Comparison of ENCODE assay signal across 8 cellular contexts in genomic region chr2:12717988-12718661, GRCh38. TPM values are rescaled to one million over a fixed set of nuclear protein-coding genes. Genes with fewer than 3 reads are reported as not detected.
DNase-seq lines count a peak whose midpoint lies in the region; ATAC-seq and TF ChIP-seq lines count a peak whose summit lies in the region.

No MANE protein-coding gene starts in this region.

- peak overlapping the region; percentile 60; the same call in 1 of the 2 replicates for H2AFZ ChIP-seq in Karpas-422 (ENCODE audit: low read length)

- peak overlapping the region; percentile 84 for H3K4me2 ChIP-seq in Karpas-422 (ENCODE audit: low read depth, low read length, poor library complexity, severe bottlenecking)

- POLR2A ChIA-PET in activated CD8-positive, alpha-beta T cell treated with anti-CD3 and anti-CD28 coated beads for 36 hours (lab: Charles Lee): interaction anchor here (0.6 to 0.9 kb wide), 6 partner anchors 11 to 490 kb away, joined by 3 to 4 read pairs (median 3); no protein-coding TSS in a partner anchor

- peaks cover 25% of the 10 kb centered on the region; the same call in 1 of the 2 replicates for H4K20me1 ChIP-seq in Karpas-422 (ENCODE audit: insufficient read depth, low read depth, low read length)

- in situ Hi-C loops in KBM-7 (cut with MboI; ENCODE audit: low pct_unique_long_range_greater_than_20kb, low sequenced_read_pairs): no loop called here

- H3K79me2 ChIP-seq in Karpas-422 (ENCODE audit: low read length): peaks cover 63% of the 10 kb centered on the region

- TF ChIP-seq CTCF in activated CD8-positive, alpha-beta T cell treated with anti-CD3 and anti-CD28 coated beads for 36 hours (IDR thresholded peaks at IDR 0.05): no peak
- no peak for TF ChIP-seq CTCF in epithelial cell of esophagus (IDR thresholded peaks at IDR 0.05; ENCODE audit: insufficient read depth, low read depth, low read length, missing control alignments)
- TF ChIP-seq CTCF in nephron (IDR thresholded peaks at IDR 0.05; ENCODE audit: unreplicated experiment in 3 of 3): no peak
- TF ChIP-seq CTCF in vagina (IDR thresholded peaks at IDR 0.05): no peak

- H3K4me1 Mint-ChIP-seq in activated CD8-positive, alpha-beta T cell treated with anti-CD3 and anti-CD28 coated beads for 36 hours (ENCODE audit: low read depth): peaks cover 53% of the 10 kb centered on the region
- H3K4me1 Mint-ChIP-seq in nephron: peaks cover 50% of the 10 kb centered on the region

- H3K9me3 ChIP-seq in Karpas-422 (ENCODE audit: low read length) (no peaks in the 10 kb centered on the region), vagina (no peaks in the 10 kb centered on the region)

- peak overlapping the region; percentile 78 for H3K4me3 ChIP-seq in Karpas-422 (ENCODE audit: low read length)
- H3K4me3 ChIP-seq in epithelial cell of esophagus (ENCODE audit: low read length): peak overlapping the region; percentile 73
- peak overlapping the region; percentile 73 to 75 for H3K4me3 ChIP-seq in vagina

- peak overlapping the region; percentile 96 for H3K4me3 Mint-ChIP-seq in activated CD8-positive, alpha-beta T cell treated with anti-CD3 and anti-CD28 coated beads for 36 hours
- H3K4me3 Mint-ChIP-seq in nephron: peak overlapping the region; percentile 98 to 99 (median 98)

- no peaks in the 10 kb centered on the region for H3K36me3 Mint-ChIP-seq in activated CD8-positive, alpha-beta T cell treated with anti-CD3 and anti-CD28 coated beads for 36 hours (ENCODE audit: low read depth)
- peaks cover 34% of the 10 kb centered on the region for H3K36me3 Mint-ChIP-seq in nephron (ENCODE audit: low read depth)

- peak overlapping the region; percentile 82 for H3K9ac ChIP-seq in Karpas-422 (ENCODE audit: low read length)

- no peaks in the 10 kb centered on the region for H3K27me3 ChIP-seq in Karpas-422 (ENCODE audit: low read length)
- H3K27me3 ChIP-seq in vagina: no peaks in the 10 kb centered on the region

- H3K9me3 Mint-ChIP-seq in activated CD8-positive, alpha-beta T cell treated with anti-CD3 and anti-CD28 coated beads for 36 hours: no peaks in the 10 kb centered on the region
- H3K9me3 Mint-ChIP-seq in nephron: no peaks in the 10 kb centered on the region

- DNase-seq in D341Med (ENCODE audit: low spot score): peak; percentile 45
- peak; percentile 73 for DNase-seq in Karpas-422
- DNase-seq in activated CD8-positive, alpha-beta T cell treated with anti-CD3 and anti-CD28 coated beads for 36 hours: peak; percentile 34
- peak; percentile 49 for DNase-seq in epithelial cell of esophagus (ENCODE audit: low read depth)
- DNase-seq in vagina (ENCODE audit: extremely low spot score in 2 of 2): peak in 1 of 2 donors; percentile 87
- no peak for DNase-seq in KBM-7

- CTCF ChIA-PET in activated CD8-positive, alpha-beta T cell treated with anti-CD3 and anti-CD28 coated beads for 36 hours (lab: Charles Lee): interaction anchor here (0.6 to 4.2 kb wide), 16 partner anchors 8 to 889 kb away, joined by 3 to 28 read pairs (median 12); no protein-coding TSS in a partner anchor

- no peak for ATAC-seq in activated CD8-positive, alpha-beta T cell treated with anti-CD3 and anti-CD28 coated beads for 36 hours
- no peak for ATAC-seq in GM21619 (IDR thresholded peaks at IDR 0.05; ENCODE audit: unreplicated experiment)

- H3K4me1 ChIP-seq in Karpas-422 (ENCODE audit: low read length) (peaks cover 48% of the 10 kb centered on the region), vagina (peaks cover 52% of the 10 kb centered on the region)

- H3K27ac Mint-ChIP-seq in activated CD8-positive, alpha-beta T cell treated with anti-CD3 and anti-CD28 coated beads for 36 hours: peak overlapping the region; percentile 73
- H3K27ac Mint-ChIP-seq in nephron: peak overlapping the region; percentile 95 to 98 (median 96)

- H3K9me2 ChIP-seq in Karpas-422 (replicated peaks; ENCODE audit: insufficient read depth, low read length): no peaks in the 10 kb centered on the region

- intact Hi-C loops in activated CD8-positive, alpha-beta T cell treated with anti-CD3 and anti-CD28 coated beads for 36 hours (cut with micrococcal nuclease): loop anchor here (5.0 kb wide), 4 partner anchors 216 to 426 kb away; no protein-coding TSS in a partner anchor
- intact Hi-C loops in vagina (cut with DNase I): loop anchor here (5.0 to 10.0 kb wide), 4 partner anchors 99 to 853 kb away; no protein-coding TSS in a partner anchor

- H3K36me3 ChIP-seq in Karpas-422 (ENCODE audit: insufficient read depth, low read length) (peaks cover 12% of the 10 kb centered on the region), vagina (peaks cover 0 to under 1% of the 10 kb centered on the region in 2 donors)

- TF ChIP-seq POLR2A in vagina (IDR thresholded peaks at IDR 0.05): no peak

- H3K27ac ChIP-seq in Karpas-422 (ENCODE audit: low read length) (peak overlapping the region; percentile 83), vagina (peak overlapping the region; percentile 81)

- no peaks in the 10 kb centered on the region for H3K27me3 Mint-ChIP-seq in activated CD8-positive, alpha-beta T cell treated with anti-CD3 and anti-CD28 coated beads for 36 hours
- H3K27me3 Mint-ChIP-seq in nephron (ENCODE audit: low read depth): no peaks in the 10 kb centered on the region

RNA-seq across cellular contexts. Expression of gene TRIB2, which starts 1.4 kb away (rescaled TPM):
- total RNA-seq in Karpas-422 (2014; rRNA removed; shearing (Covaris generic); ENCODE audit: low replicate concordance): 188 and 234 TPM in 2 replicates
- 10 to 100 TPM in 1 of 2 experiments, 1 to 10 TPM in 1; 9.2 to 11.0 TPM for total RNA-seq in activated CD8-positive, alpha-beta T cell treated with anti-CD3 and anti-CD28 coated beads for 36 hours
- total RNA-seq in vagina: 64.8 TPM
